ENCODE assay signal across 11 cellular contexts in the genomic region with DNA sequence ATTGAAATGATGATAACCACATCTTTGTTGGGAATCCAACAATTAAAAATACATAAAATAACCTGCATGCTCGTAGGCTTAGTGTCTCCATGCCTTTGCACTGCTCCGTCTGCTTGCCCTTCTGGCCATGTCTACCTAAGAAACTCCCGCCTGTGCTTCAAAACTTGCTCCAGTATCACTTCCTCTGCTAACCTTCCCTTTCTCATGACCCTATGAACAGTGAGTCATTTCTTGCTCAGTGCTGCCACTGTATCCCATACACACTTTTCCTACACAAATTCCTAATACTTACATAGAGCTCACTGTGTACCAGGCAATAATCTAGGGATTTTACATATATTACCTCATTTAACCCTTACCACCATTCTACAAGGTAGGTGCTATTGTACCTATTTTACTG. TPM values are rescaled to one million over a fixed set of nuclear protein-coding genes. Genes with fewer than 3 reads are reported as not detected.
DNase-seq lines count a peak whose midpoint lies in the region; ATAC-seq and TF ChIP-seq lines count a peak whose summit lies in the region.
"Had no signal": no experiment of that assay in that cellular context is flagged by ENCODE, and none has a peak within 500 bp of the region (broad histone marks: within the 10 kb centered on the region; RNA-seq: fewer than 3 reads in every experiment).

No MANE protein-coding gene starts in this region.

- H4K8ac ChIP-seq in trophoblast cell (ENCODE audit: low read depth, low read length), result no peak overlapping the region

- H2AFZ ChIP-seq in trophoblast cell (ENCODE audit: insufficient read depth, low read length, poor library complexity), result no peak overlapping the region

- no peak overlapping the region for H3K9ac ChIP-seq in trophoblast cell (ENCODE audit: low read length)

- H3K23ac ChIP-seq in trophoblast cell (ENCODE audit: low read length), result no peak overlapping the region

- POLR2A ChIA-PET in Panc1 (lab: Charles Lee), result no interaction called here

- no peaks in the 10 kb centered on the region for H3K9me3 ChIP-seq in Panc1 (ENCODE audit: control insufficient read depth, insufficient read depth, low read depth, low read length)
- H3K9me3 ChIP-seq in trophoblast cell (ENCODE audit: insufficient read depth, low read depth, low read length), result no peaks in the 10 kb centered on the region
- no peaks in the 10 kb centered on the region for H3K9me3 ChIP-seq in left ventricle myocardium inferior (replicated peaks)
- H3K9me3 ChIP-seq: neutrophil had no signal

- CTCF ChIA-PET in Panc1 (lab: Charles Lee), result no interaction called here

- no peaks in the 10 kb centered on the region for H3K79me2 ChIP-seq in trophoblast cell (ENCODE audit: control insufficient read depth, insufficient read depth, low read length, poor library complexity)

- H3K4ac ChIP-seq in trophoblast cell (ENCODE audit: low read depth, low read length), result no peak overlapping the region

- no peak overlapping the region for H4K91ac ChIP-seq in trophoblast cell (ENCODE audit: low read depth, low read length)

- DNase-seq in Panc1 (ENCODE audit: low read depth, low spot score), result no peak
- DNase-seq in trophoblast cell, result peak; percentile 20 to 55
- no peak for DNase-seq in KBM-7
- no peak for DNase-seq in left ventricle myocardium inferior
- DNase-seq in NCI-H1694 treated with DMSO at 0.1 percent for 48 hours (lab: John Stamatoyannopoulos, UW), result no peak
- DNase-seq: activated CD4-positive, alpha-beta T cell treated with anti-CD3 and anti-CD28 coated beads, Interleukin-2, amount 50 U/mL, for 48 hours; hypothalamus had no signal

- H2BK12ac ChIP-seq in trophoblast cell (ENCODE audit: low read length), result no peak overlapping the region

- no peaks in the 10 kb centered on the region for H3K27me3 ChIP-seq in Panc1 (ENCODE audit: control insufficient read depth, insufficient read depth, low read length)
- H3K27me3 ChIP-seq in trophoblast cell (ENCODE audit: insufficient read depth, low read length), result no peaks in the 10 kb centered on the region
- no peaks in the 10 kb centered on the region for H3K27me3 ChIP-seq in left ventricle myocardium inferior (ENCODE audit: low read depth)
- H3K27me3 ChIP-seq: neutrophil had no signal

- H3K14ac ChIP-seq in trophoblast cell (ENCODE audit: low read length), result no peak overlapping the region

- in situ Hi-C loops in Panc1 (cut with HindIII; ENCODE audit: low pct_unique_long_range_greater_than_20kb, low sequenced_read_pairs), result no loop called here
- in situ Hi-C loops in KBM-7 (cut with MboI; ENCODE audit: low pct_unique_long_range_greater_than_20kb, low sequenced_read_pairs), result no loop called here

- H3K18ac ChIP-seq in trophoblast cell (ENCODE audit: low read length), result no peak overlapping the region

- H3K36me3 ChIP-seq in Panc1 (ENCODE audit: control insufficient read depth, insufficient read depth, low read length) (peaks cover 19% of the 10 kb centered on the region), trophoblast cell (ENCODE audit: control insufficient read depth in 1 of 2, insufficient read depth in 2 of 2, low read length in 2 of 2) (peaks cover 9 to 16% of the 10 kb centered on the region in 2 experiments), left ventricle myocardium inferior (peaks cover 65% of the 10 kb centered on the region)

- intact Hi-C loops in Panc1 (cut with micrococcal nuclease; ENCODE audit: unreplicated experiment) (no loop called here), left ventricle myocardium inferior (cut with micrococcal nuclease) (no loop called here)

- ATAC-seq in GM19035 (IDR thresholded peaks at IDR 0.05; ENCODE audit: unreplicated experiment) (peak; percentile 52), HG02852 (IDR thresholded peaks at IDR 0.05; ENCODE audit: unreplicated experiment) (peak; percentile 85), Panc1 (peak; percentile 62; the same call in 1 of the 2 replicates)

- H3K4me3 ChIP-seq in Panc1 (ENCODE audit: low read depth in 2 of 2, low read length in 2 of 2) (no peak overlapping the region), trophoblast cell (ENCODE audit: low read depth, low read length) (no peak overlapping the region), left ventricle myocardium inferior (no peak overlapping the region)

- no peak overlapping the region for H2BK5ac ChIP-seq in trophoblast cell (ENCODE audit: low read depth, low read length, poor library complexity)

- H3K79me1 ChIP-seq in trophoblast cell (ENCODE audit: low read length), result no peaks in the 10 kb centered on the region

- H3K4me1 ChIP-seq in Panc1 (ENCODE audit: control insufficient read depth, insufficient read depth, low read length) (no peaks in the 10 kb centered on the region), trophoblast cell (ENCODE audit: control insufficient read depth in 1 of 2, insufficient read depth in 2 of 2, low read length in 2 of 2) (peaks cover 0 to 6% of the 10 kb centered on the region in 2 experiments), left ventricle myocardium inferior (peaks cover 6% of the 10 kb centered on the region)

- H3K27ac ChIP-seq in Panc1 (ENCODE audit: low read length) (no peak overlapping the region), trophoblast cell (ENCODE audit: low read depth, low read length) (no peak overlapping the region), left ventricle myocardium inferior (replicated peaks) (no peak overlapping the region)
- H3K27ac ChIP-seq: HL-60, neutrophil had no signal

- H2AK5ac ChIP-seq in trophoblast cell (ENCODE audit: low read length), result no peak overlapping the region

- TF ChIP-seq CTCF in Panc1 (IDR thresholded peaks at IDR 0.05) (no peak), left ventricle myocardium inferior (IDR thresholded peaks at IDR 0.05; ENCODE audit: borderline replicate concordance) (no peak)

- H2BK120ac ChIP-seq in trophoblast cell (ENCODE audit: insufficient read depth, low read length, poor library complexity), result no peak overlapping the region

- WGBS in trophoblast cell (ENCODE audit: extremely low coverage, insufficient coverage, insufficient read length), result no CpG with 5 or more reads among the region's 3 CpGs

- BruUV-seq in Panc1 (replicated peaks; lab: Mats Ljungman, UMichigan), result no TSS peak

- no peak overlapping the region for H4K12ac ChIP-seq in trophoblast cell (ENCODE audit: low read depth, low read length)

- no peak overlapping the region for H3K4me2 ChIP-seq in trophoblast cell (ENCODE audit: low read length)

RNA-seq across cellular contexts. Expression of gene TMEM245, which starts 33.5 kb away (rescaled TPM):
- total RNA-seq in Panc1 (2021; ENCODE audit: unreplicated experiment), result 54.0 TPM
- polyA plus RNA-seq in Panc1 (2012; ENCODE audit: insufficient read length), result 25.5 TPM
- polyA plus RNA-seq in trophoblast cell (2013), result 48.2 and 49.2 TPM in 2 replicates
- total RNA-seq in left ventricle myocardium inferior, result 97.4 TPM

Comparison
In these comparisons a context has a peak if more than half of its experiments do, and no peak if none do; other contexts are left out.
1. DNase-seq: peak in trophoblast cell (2 of 2); none in Panc1 (single experiment), KBM-7 (single experiment), left ventricle myocardium inferior (single experiment) and NCI-H1694 treated with DMSO at 0.1 percent for 48 hours (single experiment).
2. Peak in every context shown above with its lines, with median percentiles within 50 percentile points of each other: ATAC-seq.